Comparison of ENCODE assay signal across 1 cellular context in genomic region chrX:9500584-9500983, GRCh38.
TF ChIP-seq lines count a peak whose summit lies in the region.

No MANE protein-coding gene starts in this region.

TF ChIP-seq in GM12878, 131 proteins besides CTCF, POLR2A, EP300 and RAD21:
- TF ChIP-seq RAD51 (IDR thresholded peaks at IDR 0.05) (no peak), MEF2B (IDR thresholded peaks at IDR 0.05; ENCODE audit: partially characterized antibody, poor library complexity, severe bottlenecking) (peak; percentile 57), CHD2 (IDR thresholded peaks at IDR 0.05; ENCODE audit: borderline replicate concordance, low read depth, low read length) (no peak), BHLHE40 (IDR thresholded peaks at IDR 0.05; ENCODE audit: borderline replicate concordance in 1 of 2, low read depth in 2 of 2, low read length in 1 of 2) (0 out of 4 replicates have a peak, but pooled peaks of 1 of the 2 experiments have one; percentile 28)
